ENCODE assay signal across 16 cellular contexts in the genomic region with DNA sequence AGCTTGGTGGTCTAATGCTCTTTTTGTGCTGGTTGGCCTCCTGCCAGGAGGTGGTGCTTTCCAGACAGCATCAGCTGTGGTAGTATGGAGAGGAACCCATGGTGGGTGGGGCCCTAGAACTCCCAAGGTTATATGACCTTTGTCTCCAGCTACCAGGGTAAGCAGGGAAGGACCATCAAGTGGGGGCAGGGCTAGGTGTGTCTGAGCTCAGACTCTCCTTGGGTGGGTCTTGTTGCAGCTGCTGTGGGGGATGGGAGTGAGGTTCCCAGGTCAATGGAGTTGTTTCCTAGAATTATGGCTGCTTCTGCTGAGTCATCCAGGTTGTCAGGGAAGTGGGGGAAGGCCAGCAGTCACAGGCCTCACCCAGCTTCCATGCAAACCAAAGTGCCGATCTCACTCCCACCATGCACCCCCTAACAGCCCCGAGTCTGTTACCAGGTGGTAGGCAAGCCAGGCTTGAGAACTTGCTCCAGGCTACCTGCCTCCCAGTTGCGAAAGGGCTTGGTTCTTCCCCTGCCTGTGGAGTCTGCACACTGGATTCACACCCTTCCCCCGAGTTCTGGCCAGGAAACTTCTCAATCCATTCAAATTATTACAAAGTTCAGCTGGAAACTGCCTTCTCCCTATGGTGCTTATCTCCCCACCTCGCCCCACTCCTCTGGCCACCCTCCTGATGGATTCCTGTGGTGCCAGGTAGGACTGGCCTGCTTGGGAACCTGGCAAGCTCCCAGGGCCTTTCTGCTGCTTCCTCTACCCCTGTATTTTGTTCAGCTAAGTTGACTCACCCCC. TPM values are rescaled to one million over a fixed set of nuclear protein-coding genes. Genes with fewer than 3 reads are reported as not detected.
DNase-seq lines count a peak whose midpoint lies in the region; ATAC-seq and TF ChIP-seq lines count a peak whose summit lies in the region.
"Had no signal": no experiment of that assay in that cellular context is flagged by ENCODE, and none has a peak within 500 bp of the region (broad histone marks: within the 10 kb centered on the region; RNA-seq: fewer than 3 reads in every experiment).

No MANE protein-coding gene starts in this region.

- H3K27me3 Mint-ChIP-seq in Caco-2 (ENCODE audit: insufficient read depth, unreplicated experiment) = no peaks in the 10 kb centered on the region
- H3K27me3 Mint-ChIP-seq in endothelial cell (ENCODE audit: unreplicated experiment) = peaks cover 6% of the 10 kb centered on the region
- no peaks in the 10 kb centered on the region for H3K27me3 Mint-ChIP-seq in activated T-cell treated with anti-CD3 and anti-CD28 coated beads, Interleukin-2, amount 50 U/mL, for 24 hours

- peak; percentile 38 for ATAC-seq in mucosa of descending colon
- ATAC-seq in GM19324 (IDR thresholded peaks at IDR 0.05; ENCODE audit: low FRiP score, unreplicated experiment) = no peak
- ATAC-seq: GM12878 had no signal

- H3K9me3 Mint-ChIP-seq in Caco-2 (ENCODE audit: unreplicated experiment) (peaks cover 47% of the 10 kb centered on the region), endothelial cell (ENCODE audit: unreplicated experiment) (peaks cover 15% of the 10 kb centered on the region)
- peaks cover 34% of the 10 kb centered on the region for H3K9me3 Mint-ChIP-seq in activated T-cell treated with anti-CD3 and anti-CD28 coated beads, Interleukin-2, amount 50 U/mL, for 24 hours

- POLR2A ChIA-PET in Caco-2 (lab: Charles Lee) = no interaction called here

- H3K4me1 ChIP-seq in Caco-2 (no peaks in the 10 kb centered on the region), mucosa of descending colon (ENCODE audit: low read depth) (no peaks in the 10 kb centered on the region)

- H3K4me3 ChIP-seq in Caco-2 (ENCODE audit: low read depth, low read length) (no peak overlapping the region), mucosa of descending colon (no peak overlapping the region), coronary artery (no peak overlapping the region)
- H3K4me3 ChIP-seq: GM12878 had no signal

- intact Hi-C loops in Caco-2 (cut with micrococcal nuclease; ENCODE audit: unreplicated experiment) (no loop called here), mucosa of descending colon (cut with DNase I, micrococcal nuclease) (no loop called here)

- H3K4me3 Mint-ChIP-seq in Caco-2 (ENCODE audit: unreplicated experiment) (no peak overlapping the region), endothelial cell (ENCODE audit: unreplicated experiment) (peak overlapping the region; percentile 70)
- H3K4me3 Mint-ChIP-seq in activated T-cell treated with anti-CD3 and anti-CD28 coated beads, Interleukin-2, amount 50 U/mL, for 24 hours = no peak overlapping the region

- BruUV-seq in Caco-2 (replicated peaks; lab: Mats Ljungman, UMichigan) = no TSS peak

- CTCF ChIA-PET in Caco-2 (lab: Charles Lee) = no interaction called here

- peak in 1 of 2 experiments; percentile 40 for DNase-seq in Caco-2
- peak; percentile 17 for DNase-seq in OCI-M1 (lab: John Stamatoyannopoulos, UW)
- no peak for DNase-seq in endothelial cell (ENCODE audit: low spot score)
- DNase-seq in mucosa of descending colon = peak in 1 of 3 donors; percentile 6
- DNase-seq in superior temporal gyrus (ENCODE audit: extremely low spot score) = no peak
- no peak for DNase-seq in activated T-cell treated with anti-CD3 and anti-CD28 coated beads, Interleukin-2, amount 50 U/mL, for 24 hours
- DNase-seq in coronary artery (ENCODE audit: low spot score) = no peak
- DNase-seq: C1 segment of cervical spinal cord, Karpas-422, NCI-H1417 treated with DMSO at 0.1 percent for 48 hours, NCI-H2029 treated with DMSO at 0.1 percent for 48 hours, NCI-H526 treated with DMSO at 0.1 percent for 48 hours, Right ventricle myocardium superior, SK-N-SH had no signal

- H3K36me3 ChIP-seq in Caco-2 (ENCODE audit: control insufficient read depth, insufficient read depth, low read length) (no peaks in the 10 kb centered on the region), mucosa of descending colon (ENCODE audit: low read depth) (no peaks in the 10 kb centered on the region)

- no peaks in the 10 kb centered on the region for H3K4me1 Mint-ChIP-seq in Caco-2 (ENCODE audit: low read depth, unreplicated experiment)
- no peaks in the 10 kb centered on the region for H3K4me1 Mint-ChIP-seq in endothelial cell (ENCODE audit: unreplicated experiment)
- H3K4me1 Mint-ChIP-seq in activated T-cell treated with anti-CD3 and anti-CD28 coated beads, Interleukin-2, amount 50 U/mL, for 24 hours (ENCODE audit: low read depth) = no peaks in the 10 kb centered on the region

- H3K27ac ChIP-seq in coronary artery = no peak overlapping the region

- peak overlapping the region; percentile 79 for H3K27ac Mint-ChIP-seq in Caco-2 (ENCODE audit: unreplicated experiment)
- H3K27ac Mint-ChIP-seq in endothelial cell (ENCODE audit: unreplicated experiment) = no peak overlapping the region
- no peak overlapping the region for H3K27ac Mint-ChIP-seq in activated T-cell treated with anti-CD3 and anti-CD28 coated beads, Interleukin-2, amount 50 U/mL, for 24 hours

- H3K9me3 ChIP-seq in Caco-2 (no peaks in the 10 kb centered on the region), mucosa of descending colon (peaks cover 48% of the 10 kb centered on the region)

- H3K27me3 ChIP-seq in Caco-2 (replicated peaks; ENCODE audit: control insufficient read depth, insufficient read depth, low read length) = no peaks in the 10 kb centered on the region

- peaks cover under 1% of the 10 kb centered on the region for H3K36me3 Mint-ChIP-seq in Caco-2 (ENCODE audit: insufficient read depth, unreplicated experiment)
- H3K36me3 Mint-ChIP-seq in endothelial cell (ENCODE audit: low read depth, unreplicated experiment) = peaks cover 49% of the 10 kb centered on the region
- H3K36me3 Mint-ChIP-seq in activated T-cell treated with anti-CD3 and anti-CD28 coated beads, Interleukin-2, amount 50 U/mL, for 24 hours (ENCODE audit: low read depth) = no peaks in the 10 kb centered on the region

- TF ChIP-seq CTCF in Caco-2 (IDR thresholded peaks at IDR 0.05; ENCODE audit: insufficient read depth in 1 of 2, low read depth in 1 of 2, low read length in 1 of 2, severe bottlenecking in 1 of 2, unreplicated experiment in 1 of 2) (no peak), endothelial cell (IDR thresholded peaks at IDR 0.05; ENCODE audit: unreplicated experiment) (no peak), mucosa of descending colon (IDR thresholded peaks at IDR 0.05) (no peak), coronary artery (IDR thresholded peaks at IDR 0.05) (no peak)

RNA-seq across cellular contexts. Expression of gene DRAM2, which starts 37.8 kb away (rescaled TPM):
- total RNA-seq in Caco-2 (2022) = 25.3 and 29.0 TPM in 2 replicates
- total RNA-seq in endothelial cell (ENCODE audit: unreplicated experiment) = 79.8 TPM
- total RNA-seq in mucosa of descending colon = 10 to 100 TPM; 44.2 to 52.3 (median 48.5) TPM

RNA-seq across cellular contexts. Expression of gene CEPT1, which starts 38.0 kb away (rescaled TPM):
- total RNA-seq in Caco-2 (2022) = 17.3 and 19.1 TPM in 2 replicates
- total RNA-seq in endothelial cell (ENCODE audit: unreplicated experiment) = 127 TPM
- 10 to 100 TPM; 29.4 to 35.9 (median 31.0) TPM for total RNA-seq in mucosa of descending colon
